Comparison of ENCODE assay signal across 1 cellular context in the genomic region with DNA sequence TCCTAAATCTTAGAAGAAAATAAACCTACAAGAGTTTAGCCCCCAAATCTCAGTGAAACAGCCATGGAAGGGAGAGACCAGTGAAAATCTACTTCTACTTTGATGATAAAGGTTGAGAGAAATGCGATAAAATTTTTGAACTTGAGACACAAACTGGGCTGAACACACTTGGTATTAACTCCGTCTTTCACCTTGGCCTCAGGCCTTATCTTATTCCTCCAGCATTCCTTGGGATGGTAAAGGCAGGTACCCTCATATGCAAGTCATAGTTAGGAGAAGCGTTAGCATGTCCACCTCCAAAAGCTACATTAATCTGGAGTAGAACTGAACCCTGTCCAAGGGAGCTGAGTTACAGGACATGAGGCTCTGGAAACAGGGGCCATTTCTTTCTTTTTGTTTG.
TF ChIP-seq lines count a peak whose summit lies in the region.

No MANE protein-coding gene starts in this region.

TF ChIP-seq in HepG2, 621 proteins besides CTCF, POLR2A, EP300 and RAD21:
- no peak for TF ChIP-seq ZNF589 (CRISPR knock-in tag; conservative IDR thresholded peaks at IDR 0.05)
- TF ChIP-seq, protein P1, sequence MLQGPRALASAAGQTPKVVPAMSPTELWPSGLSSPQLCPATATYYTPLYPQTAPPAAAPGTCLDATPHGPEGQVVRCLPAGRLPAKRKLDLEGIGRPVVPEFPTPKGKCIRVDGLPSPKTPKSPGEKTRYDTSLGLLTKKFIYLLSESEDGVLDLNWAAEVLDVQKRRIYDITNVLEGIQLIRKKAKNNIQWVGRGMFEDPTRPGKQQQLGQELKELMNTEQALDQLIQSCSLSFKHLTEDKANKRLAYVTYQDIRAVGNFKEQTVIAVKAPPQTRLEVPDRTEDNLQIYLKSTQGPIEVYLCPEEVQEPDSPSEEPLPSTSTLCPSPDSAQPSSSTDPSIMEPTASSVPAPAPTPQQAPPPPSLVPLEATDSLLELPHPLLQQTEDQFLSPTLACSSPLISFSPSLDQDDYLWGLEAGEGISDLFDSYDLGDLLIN (CRISPR knock-in tag; IDR thresholded peaks at IDR 0.05; ENCODE audit: borderline replicate concordance) = no peak
- TF ChIP-seq XRCC5 (optimal IDR thresholded peaks at IDR 0.05; ENCODE audit: low read length) = no peak
- TF ChIP-seq, protein P2, sequence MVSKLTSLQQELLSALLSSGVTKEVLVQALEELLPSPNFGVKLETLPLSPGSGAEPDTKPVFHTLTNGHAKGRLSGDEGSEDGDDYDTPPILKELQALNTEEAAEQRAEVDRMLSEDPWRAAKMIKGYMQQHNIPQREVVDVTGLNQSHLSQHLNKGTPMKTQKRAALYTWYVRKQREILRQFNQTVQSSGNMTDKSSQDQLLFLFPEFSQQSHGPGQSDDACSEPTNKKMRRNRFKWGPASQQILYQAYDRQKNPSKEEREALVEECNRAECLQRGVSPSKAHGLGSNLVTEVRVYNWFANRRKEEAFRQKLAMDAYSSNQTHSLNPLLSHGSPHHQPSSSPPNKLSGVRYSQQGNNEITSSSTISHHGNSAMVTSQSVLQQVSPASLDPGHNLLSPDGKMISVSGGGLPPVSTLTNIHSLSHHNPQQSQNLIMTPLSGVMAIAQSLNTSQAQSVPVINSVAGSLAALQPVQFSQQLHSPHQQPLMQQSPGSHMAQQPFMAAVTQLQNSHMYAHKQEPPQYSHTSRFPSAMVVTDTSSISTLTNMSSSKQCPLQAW (CRISPR knock-in tag; IDR thresholded peaks at IDR 0.05) = no peak
- TF ChIP-seq ZNF530 (CRISPR knock-in tag; IDR thresholded peaks at IDR 0.05; ENCODE audit: low read depth) = no peak
